Comparison of ENCODE assay signal across 8 cellular contexts in genomic region chr14:52267501-52268190, GRCh38. TPM values are rescaled to one million over a fixed set of nuclear protein-coding genes. Genes with fewer than 3 reads are reported as not detected.
DNase-seq lines count a peak whose midpoint lies in the region; ATAC-seq and TF ChIP-seq lines count a peak whose summit lies in the region.

A gene with protein sequence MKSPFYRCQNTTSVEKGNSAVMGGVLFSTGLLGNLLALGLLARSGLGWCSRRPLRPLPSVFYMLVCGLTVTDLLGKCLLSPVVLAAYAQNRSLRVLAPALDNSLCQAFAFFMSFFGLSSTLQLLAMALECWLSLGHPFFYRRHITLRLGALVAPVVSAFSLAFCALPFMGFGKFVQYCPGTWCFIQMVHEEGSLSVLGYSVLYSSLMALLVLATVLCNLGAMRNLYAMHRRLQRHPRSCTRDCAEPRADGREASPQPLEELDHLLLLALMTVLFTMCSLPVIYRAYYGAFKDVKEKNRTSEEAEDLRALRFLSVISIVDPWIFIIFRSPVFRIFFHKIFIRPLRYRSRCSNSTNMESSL (plus strand): TSS chr14:52267698. CDS start chr14:52267815, 117 bp downstream.

- H3K27ac ChIP-seq in body of pancreas = no peak within 1 kb of the TSS

- intact Hi-C loops in body of pancreas (cut with DNase I) = no loop called here

- TF ChIP-seq CTCF in body of pancreas (IDR thresholded peaks at IDR 0.05) (no peak), kidney epithelial cell (IDR thresholded peaks at IDR 0.05; ENCODE audit: insufficient read depth, low read length, poor library complexity, severe bottlenecking) (no peak)

- no peak for DNase-seq in activated CD4-positive, CD25-positive, alpha-beta regulatory T cell treated with anti-CD3 and anti-CD28 coated beads, Interleukin-2, amount 50 U/mL, for 72 hours
- DNase-seq in body of pancreas (peak in 1 of 4 donors; percentile 12), kidney epithelial cell (ENCODE audit: low read depth) (no peak), GM19238 (ENCODE audit: insufficient read length, low spot score) (no peak)
- peak; percentile 35 for DNase-seq in stimulated activated CD8-positive, alpha-beta memory T cell treated with anti-CD3 and anti-CD28 coated beads, Interleukin-12 subunit alpha, Interleukin-12 subunit beta, amount 100 ng/mL, for 4 hours (ENCODE audit: low read depth)

- H3K36me3 ChIP-seq in body of pancreas (replicated peaks in 1 of 2; ENCODE audit: insufficient read depth in 1 of 2, low read depth in 2 of 2) (no peaks in the 10 kb centered on the region), kidney epithelial cell (ENCODE audit: control insufficient read depth, insufficient read depth, low read length) (no peaks in the 10 kb centered on the region)

- no peak within 1 kb of the TSS for H3K4me3 ChIP-seq in body of pancreas
- peak within 1 kb of the TSS; percentile 8 for H3K4me3 ChIP-seq in kidney epithelial cell (ENCODE audit: low read depth, low read length)

- no peaks in the 10 kb centered on the region for H3K9me3 ChIP-seq in body of pancreas

- no peak for TF ChIP-seq POLR2A in body of pancreas (IDR thresholded peaks at IDR 0.05)

- ATAC-seq in activated CD4-positive, CD25-positive, alpha-beta regulatory T cell treated with anti-CD3 and anti-CD28 coated beads, Interleukin-2, amount 50 U/mL, for 24 hours = peak; percentile 17 to 56
- ATAC-seq in body of pancreas = peak; percentile 22
- ATAC-seq in HG03159 (IDR thresholded peaks at IDR 0.05; ENCODE audit: unreplicated experiment) = no peak
- ATAC-seq in HG03039 (IDR thresholded peaks at IDR 0.05; ENCODE audit: unreplicated experiment) = no peak

- peaks cover 14% of the 10 kb centered on the region for H3K4me1 ChIP-seq in body of pancreas

- H3K27me3 ChIP-seq in body of pancreas (no peaks in the 10 kb centered on the region), kidney epithelial cell (ENCODE audit: control insufficient read depth, insufficient read depth, low read length) (peaks cover 31% of the 10 kb centered on the region)

- 1 to 5% methylated on average over 17 to 55 of the region's 58 CpGs for WGBS in body of pancreas, 2 donors

RNA-seq across cellular contexts. Expression of the gene that starts here (rescaled TPM):
- total RNA-seq in body of pancreas (under 1 TPM in 1 of 2 donors, not detected in 1; 0.26 TPM), kidney epithelial cell (not detected in 2 replicates)

Comparison
In these comparisons a context has a peak if more than half of its experiments do, and no peak if none do; other contexts are left out.
1. Peak in ATAC-seq in body of pancreas; RNA of the gene not detected or under 1 TPM.
2. ATAC-seq: peak in activated CD4-positive, CD25-positive, alpha-beta regulatory T cell treated with anti-CD3 and anti-CD28 coated beads, Interleukin-2, amount 50 U/mL, for 24 hours (2 of 2); none in HG03159 (single experiment) and HG03039 (single experiment).